In genomic region chr3:43451670-43452254, GRCh38 we compare ENCODE assay signal across 29 cellular contexts.
"Had no signal": no experiment of that assay in that cellular context is flagged by ENCODE, and none has a peak within 500 bp of the region (broad histone marks: within the 10 kb centered on the region; RNA-seq: fewer than 3 reads in every experiment).

No MANE protein-coding gene starts in this region.

- H3K27ac ChIP-seq: colonic mucosa, coronary artery, dorsolateral prefrontal cortex, epithelial cell of prostate, esophagus muscularis mucosa, esophagus squamous epithelium, foreskin keratinocyte, gastrocnemius medialis, heart left ventricle, heart right ventricle, hepatocyte had no signal

- H3K27me3 ChIP-seq: colonic mucosa, dorsolateral prefrontal cortex, esophagus muscularis mucosa, esophagus squamous epithelium, foreskin keratinocyte, gastrocnemius medialis, heart left ventricle, heart right ventricle, hepatocyte had no signal

- H3K9me3 ChIP-seq: colonic mucosa, esophagus muscularis mucosa, esophagus squamous epithelium, gastrocnemius medialis, heart left ventricle, heart right ventricle had no signal

- H2AFZ ChIP-seq: hepatocyte had no signal

- DNase-seq: colonic mucosa; cortex of kidney; dermis blood vessel endothelial cell; dorsolateral prefrontal cortex; effector CD4-positive, alpha-beta T cell; effector CD8-positive, alpha-beta T cell; effector memory CD4-positive, alpha-beta T cell; effector memory CD8-positive, alpha-beta T cell; endodermal cell; erythroblast; esophagus squamous epithelium; foreskin fibroblast; foreskin keratinocyte; foreskin melanocyte; gastrocnemius medialis; glutamatergic neuron; head of caudate nucleus; heart left ventricle; heart right ventricle; hippocampal formation had no signal

- FAIRE-seq: endometrium, endothelial cell of umbilical vein, frontal cortex had no signal

- H3K79me2 ChIP-seq: hepatocyte had no signal

- H3K27ac Mint-ChIP-seq: dendritic cell treated with granulocyte-macrophage colony-stimulating factor and Interleukin-4, amounts not matched to agents 40 ng/mL and 50 ng/mL, for 4 days; effector memory CD8-positive, alpha-beta T cell; endodermal cell had no signal

- H3K4me1 ChIP-seq: colonic mucosa, esophagus squamous epithelium, foreskin keratinocyte, gastrocnemius medialis had no signal

- H3K4me3 Mint-ChIP-seq: dendritic cell treated with granulocyte-macrophage colony-stimulating factor and Interleukin-4, amounts not matched to agents 40 ng/mL and 50 ng/mL, for 4 days; effector memory CD8-positive, alpha-beta T cell; endodermal cell had no signal

- ATAC-seq: effector memory CD8-positive, alpha-beta T cell; esophagus mucosa; foreskin keratinocyte; gastrocnemius medialis; heart left ventricle; heart right ventricle had no signal

- H3K4me2 ChIP-seq: hepatocyte had no signal

- H3K27me3 Mint-ChIP-seq: dendritic cell treated with granulocyte-macrophage colony-stimulating factor and Interleukin-4, amounts not matched to agents 40 ng/mL and 50 ng/mL, for 4 days; effector memory CD8-positive, alpha-beta T cell had no signal

- H3K9me3 Mint-ChIP-seq: dendritic cell treated with granulocyte-macrophage colony-stimulating factor and Interleukin-4, amounts not matched to agents 40 ng/mL and 50 ng/mL, for 4 days; effector memory CD8-positive, alpha-beta T cell; endodermal cell had no signal

- H3K4me3 ChIP-seq: colonic mucosa, coronary artery, dorsolateral prefrontal cortex, esophagus muscularis mucosa, esophagus squamous epithelium, gastrocnemius medialis, heart left ventricle, heart right ventricle, hepatocyte had no signal

- H3K36me3 ChIP-seq: colonic mucosa, esophagus muscularis mucosa, esophagus squamous epithelium, gastrocnemius medialis, heart left ventricle, heart right ventricle had no signal
